11 cellular contexts compared by ENCODE assay signal in genomic region chr18:8948471-8949149, GRCh38.
DNase-seq lines count a peak whose midpoint lies in the region; ATAC-seq and TF ChIP-seq lines count a peak whose summit lies in the region.
"Had no signal": no experiment of that assay in that cellular context is flagged by ENCODE, and none has a peak within 500 bp of the region (broad histone marks: within the 10 kb centered on the region; RNA-seq: fewer than 3 reads in every experiment).

No MANE protein-coding gene starts in this region.

- H3K27me3 ChIP-seq in transverse colon (no peaks in the 10 kb centered on the region), ovary (no peaks in the 10 kb centered on the region)
- H3K27me3 ChIP-seq: spleen had no signal

- ATAC-seq in HG03432 (IDR thresholded peaks at IDR 0.05; ENCODE audit: unreplicated experiment) (no peak), HG03135 (IDR thresholded peaks at IDR 0.05; ENCODE audit: unreplicated experiment) (no peak)

- no peak for TF ChIP-seq CTCF in transverse colon (IDR thresholded peaks at IDR 0.05)
- TF ChIP-seq CTCF in ovary (IDR thresholded peaks at IDR 0.05) = no peak

- in situ Hi-C loops in transverse colon (cut with MboI; ENCODE audit: low pct_ligation_motif_present in 1 of 4, low pct_unique_long_range_greater_than_20kb in 1 of 4, low sequenced_read_pairs in 3 of 4) = no loop called here

- intact Hi-C loops in transverse colon (cut with DNase I; ENCODE audit: low total_unique reads) = loop anchor here (10.0 kb wide), 1 partner anchor 1364 kb away; no protein-coding TSS in a partner anchor
- intact Hi-C loops in ovary (cut with DNase I) = no loop called here

- H3K4me3 ChIP-seq in transverse colon = no peak overlapping the region
- no peak overlapping the region for H3K4me3 ChIP-seq in ovary
- H3K4me3 ChIP-seq: spleen had no signal

- DNase-seq in NCI-H2227 (lab: John Stamatoyannopoulos, UW; ENCODE audit: unreplicated experiment) = peak; percentile 54
- DNase-seq in NCI-H2227 treated with DMSO at 0.1 percent for 48 hours (lab: John Stamatoyannopoulos, UW) = no peak
- DNase-seq in SK-N-DZ (ENCODE audit: low spot score) = peak; percentile 23
- DNase-seq in foreskin melanocyte = peak; percentile 27
- no peak for DNase-seq in transverse colon
- DNase-seq in ovary = no peak
- DNase-seq: AML-193, NCI-H1048, spleen had no signal

- H3K9me3 ChIP-seq in transverse colon = no peaks in the 10 kb centered on the region
- H3K9me3 ChIP-seq in ovary = no peaks in the 10 kb centered on the region

- H3K27ac ChIP-seq in transverse colon (peak overlapping the region; percentile 63 to 83 (median 70)), ovary (no peak overlapping the region)
- H3K27ac ChIP-seq: spleen had no signal

- H3K36me3 ChIP-seq in transverse colon (no peaks in the 10 kb centered on the region), ovary (no peaks in the 10 kb centered on the region)
- H3K36me3 ChIP-seq: spleen had no signal

- WGBS in transverse colon (ENCODE audit: low coverage in 1 of 2), 2 donors = 48 to 58% methylated on average over 5 to 7 of the region's 7 CpGs
- WGBS in ovary, 3 donors = 35 to 45% (median 39%) methylated on average over 7 of the region's 7 CpGs

- TF ChIP-seq EP300 in transverse colon (IDR thresholded peaks at IDR 0.05; ENCODE audit: low read depth) = peak; percentile 67
- no peak for TF ChIP-seq EP300 in ovary (IDR thresholded peaks at IDR 0.05)

- no peaks in the 10 kb centered on the region for H3K4me1 ChIP-seq in transverse colon
- H3K4me1 ChIP-seq in ovary (ENCODE audit: insufficient read depth) = peaks cover 1% of the 10 kb centered on the region

- no peak for TF ChIP-seq POLR2A in transverse colon (IDR thresholded peaks at IDR 0.05)
- TF ChIP-seq POLR2A in ovary (IDR thresholded peaks at IDR 0.05) = no peak

Comparison
In these comparisons a context has a peak if more than half of its experiments do, and no peak if none do; other contexts are left out.
1. DNase-seq: peak in NCI-H2227 (single experiment), SK-N-DZ (single experiment) and foreskin melanocyte (single experiment); none in NCI-H2227 treated with DMSO at 0.1 percent for 48 hours (single experiment), transverse colon (single experiment) and ovary (0 of 5).
2. H3K27ac ChIP-seq: peak in transverse colon (4 of 4); none in ovary (0 of 2).